Comparison of ENCODE assay signal across 19 cellular contexts in genomic region chr20:41367393-41367695, GRCh38. TPM values are rescaled to one million over a fixed set of nuclear protein-coding genes. Genes with fewer than 3 reads are reported as not detected.
DNase-seq lines count a peak whose midpoint lies in the region; ATAC-seq, FAIRE-seq and TF ChIP-seq lines count a peak whose summit lies in the region.
"Had no signal": no experiment of that assay in that cellular context is flagged by ENCODE, and none has a peak within 500 bp of the region (broad histone marks: within the 10 kb centered on the region; RNA-seq: fewer than 3 reads in every experiment).

No MANE protein-coding gene starts in this region.

- peak overlapping the region; percentile 91 for H3K4me2 ChIP-seq in GM23338

- H3K4me3 Mint-ChIP-seq in activated CD4-positive, alpha-beta T cell treated with anti-CD3 and anti-CD28 coated beads for 36 hours, result peak overlapping the region; percentile 5
- H3K4me3 Mint-ChIP-seq in GM23338 (peak overlapping the region; percentile 80), nephron (peak overlapping the region; percentile 80 to 87 (median 83))
- H3K4me3 Mint-ChIP-seq: activated CD8-positive, alpha-beta memory T cell treated with anti-CD3 and anti-CD28 coated beads, Interleukin-2, amount 10 ng/mL, durations not matched to agents 7 days and 5 days had no signal

- H4K20me1 ChIP-seq in GM23338 (replicated peaks; ENCODE audit: insufficient read depth), result no peaks in the 10 kb centered on the region

- POLR2A ChIA-PET in activated CD4-positive, alpha-beta T cell treated with anti-CD3 and anti-CD28 coated beads for 36 hours (lab: Charles Lee), result no interaction called here

- H3K36me3 ChIP-seq in GM23338 (ENCODE audit: insufficient read depth), result no peaks in the 10 kb centered on the region
- H3K36me3 ChIP-seq in bronchial epithelial cell (ENCODE audit: control insufficient read depth, insufficient read depth, low read length), result no peaks in the 10 kb centered on the region
- H3K36me3 ChIP-seq: colonic mucosa, prostate gland, SJCRH30 had no signal

- H3K4me3 ChIP-seq in GM23338, result peak overlapping the region; percentile 76
- H3K4me3 ChIP-seq in bronchial epithelial cell (ENCODE audit: low read depth, low read length), result no peak overlapping the region
- H3K4me3 ChIP-seq: colonic mucosa had no signal

- H3K9me2 ChIP-seq in GM23338 (ENCODE audit: insufficient read depth), result no peaks in the 10 kb centered on the region

- H3K27ac ChIP-seq in GM23338 (ENCODE audit: low read depth), result no peak overlapping the region
- H3K27ac ChIP-seq: colonic mucosa, epithelial cell of prostate, prostate gland, SJCRH30 had no signal

- peaks cover 5% of the 10 kb centered on the region; the same call in 1 of the 2 replicates for H3K4me1 ChIP-seq in GM23338 (ENCODE audit: insufficient read depth)
- H3K4me1 ChIP-seq: colonic mucosa, prostate gland had no signal

- no peak for DNase-seq in activated CD4-positive, alpha-beta T cell treated with anti-CD3 and anti-CD28 coated beads for 36 hours
- DNase-seq in activated CD4-positive, alpha-beta T cell treated with anti-CD3 and anti-CD28 coated beads, Interleukin-2, amount 50 U/mL, for 4 hours, result no peak
- DNase-seq in GM23338 (ENCODE audit: low spot score) (peak; percentile 45), bronchial epithelial cell (ENCODE audit: low read depth) (no peak), NCI-H187 (lab: John Stamatoyannopoulos, UW) (no peak), NCI-H1092 treated with DMSO at 0.1 percent for 48 hours (lab: John Stamatoyannopoulos, UW) (no peak), T1000 (lab: John Stamatoyannopoulos, UW) (no peak)
- DNase-seq: activated CD8-positive, alpha-beta memory T cell treated with anti-CD3 and anti-CD28 coated beads, Interleukin-2, amount 10 ng/mL, durations not matched to agents 7 days and 5 days; colonic mucosa; GDM1; Kasumi-1; NCI-H1694 treated with DMSO at 0.1 percent for 48 hours; stimulated activated CD4-positive, alpha-beta T cell treated with anti-CD3 and anti-CD28 coated beads, Interleukin-12 subunit alpha, Interleukin-12 subunit beta, amount 100 ng/mL, for 4 hours had no signal

- H3K27me3 ChIP-seq in GM23338 (ENCODE audit: insufficient read depth) (peaks cover 56% of the 10 kb centered on the region), bronchial epithelial cell (ENCODE audit: control insufficient read depth, insufficient read depth, low read length) (peaks cover 23% of the 10 kb centered on the region)
- H3K27me3 ChIP-seq: SJCRH30 had no signal

- intact Hi-C loops in activated CD4-positive, alpha-beta T cell treated with anti-CD3 and anti-CD28 coated beads for 36 hours (cut with DNase I, micrococcal nuclease), result no loop called here

- H3K27ac Mint-ChIP-seq in activated CD4-positive, alpha-beta T cell treated with anti-CD3 and anti-CD28 coated beads for 36 hours, result no peak overlapping the region
- no peak overlapping the region for H3K27ac Mint-ChIP-seq in GM23338
- H3K27ac Mint-ChIP-seq in nephron, result peak overlapping the region in 2 of 3 experiments; percentile 19 to 77
- H3K27ac Mint-ChIP-seq: activated CD8-positive, alpha-beta memory T cell treated with anti-CD3 and anti-CD28 coated beads, Interleukin-2, amount 10 ng/mL, durations not matched to agents 7 days and 5 days had no signal

- H3K36me3 Mint-ChIP-seq in activated CD4-positive, alpha-beta T cell treated with anti-CD3 and anti-CD28 coated beads for 36 hours (ENCODE audit: low read depth), result peaks cover 2% of the 10 kb centered on the region
- peaks cover 11% of the 10 kb centered on the region for H3K36me3 Mint-ChIP-seq in GM23338 (ENCODE audit: low read depth)
- H3K36me3 Mint-ChIP-seq in nephron (ENCODE audit: low read depth), result peaks cover 3% of the 10 kb centered on the region
- H3K36me3 Mint-ChIP-seq: activated CD8-positive, alpha-beta memory T cell treated with anti-CD3 and anti-CD28 coated beads, Interleukin-2, amount 10 ng/mL, durations not matched to agents 7 days and 5 days had no signal

- peaks cover 9% of the 10 kb centered on the region for H3K9me3 Mint-ChIP-seq in activated CD4-positive, alpha-beta T cell treated with anti-CD3 and anti-CD28 coated beads for 36 hours (ENCODE audit: low read depth)
- H3K9me3 Mint-ChIP-seq in GM23338, result peaks cover 17% of the 10 kb centered on the region
- peaks cover 6% of the 10 kb centered on the region for H3K9me3 Mint-ChIP-seq in nephron

- peaks cover 26% of the 10 kb centered on the region for H3K27me3 Mint-ChIP-seq in activated CD4-positive, alpha-beta T cell treated with anti-CD3 and anti-CD28 coated beads for 36 hours
- H3K27me3 Mint-ChIP-seq in GM23338 (ENCODE audit: insufficient read depth, low read depth, poor library complexity) (peaks cover 36% of the 10 kb centered on the region), nephron (ENCODE audit: low read depth) (peaks cover 47% of the 10 kb centered on the region)

- peaks cover 7% of the 10 kb centered on the region; the same call in 1 of the 2 replicates for H3F3A ChIP-seq in GM23338 (replicated peaks; ENCODE audit: low read depth)

- peaks cover 10% of the 10 kb centered on the region for H3K4me1 Mint-ChIP-seq in activated CD4-positive, alpha-beta T cell treated with anti-CD3 and anti-CD28 coated beads for 36 hours
- H3K4me1 Mint-ChIP-seq in GM23338 (peaks cover 11% of the 10 kb centered on the region), nephron (peaks cover 18% of the 10 kb centered on the region)
- H3K4me1 Mint-ChIP-seq: activated CD8-positive, alpha-beta memory T cell treated with anti-CD3 and anti-CD28 coated beads, Interleukin-2, amount 10 ng/mL, durations not matched to agents 7 days and 5 days had no signal

- no peak for TF ChIP-seq CTCF in GM23338 (conservative IDR thresholded peaks at IDR 0.05; ENCODE audit: low read depth in 2 of 2)
- no peak for TF ChIP-seq CTCF in bronchial epithelial cell (IDR thresholded peaks at IDR 0.05; ENCODE audit: insufficient read depth, low read length, severe bottlenecking)
- no peak for TF ChIP-seq CTCF in nephron (IDR thresholded peaks at IDR 0.05; ENCODE audit: unreplicated experiment in 3 of 3)

- no peaks in the 10 kb centered on the region for H3K79me2 ChIP-seq in GM23338 (replicated peaks; ENCODE audit: insufficient read depth)

- FAIRE-seq in bronchial epithelial cell (lab: Jason Lieb, UNC), result peak; percentile 18
- FAIRE-seq: A204.1, keratinocyte had no signal

- peak overlapping the region; percentile 98 for H2AFZ ChIP-seq in GM23338

- CTCF ChIA-PET in activated CD4-positive, alpha-beta T cell treated with anti-CD3 and anti-CD28 coated beads for 36 hours (lab: Charles Lee), result interaction anchor here (0.7 kb wide), 1 partner anchor 45 kb away, joined by 3 read pairs; no protein-coding TSS in a partner anchor

- ATAC-seq in activated CD4-positive, alpha-beta T cell treated with anti-CD3 and anti-CD28 coated beads for 36 hours, result no peak
- peak; percentile 49 for ATAC-seq in GM23338
- ATAC-seq: activated CD8-positive, alpha-beta memory T cell treated with anti-CD3 and anti-CD28 coated beads, Interleukin-2, amount 10 ng/mL, durations not matched to agents 7 days and 5 days had no signal

TF ChIP-seq in GM23338, 12 proteins besides CTCF, POLR2A, EP300 and RAD21 (continues in another document):
- TF ChIP-seq ZNF114 (CRISPR knock-in tag; IDR thresholded peaks at IDR 0.05) (no peak), ETS1 (IDR thresholded peaks at IDR 0.05) (no peak), JUNB (IDR thresholded peaks at IDR 0.05; ENCODE audit: unreplicated experiment) (no peak), CREB1 (CRISPR knock-in tag; IDR thresholded peaks at IDR 0.05; ENCODE audit: low read depth) (no peak), EZH2phosphoT487 (IDR thresholded peaks at IDR 0.05; ENCODE audit: unreplicated experiment) (no peak), ZNF331 (CRISPR knock-in tag; IDR thresholded peaks at IDR 0.05; ENCODE audit: low read depth) (no peak), STAT1 (IDR thresholded peaks at IDR 0.05; ENCODE audit: unreplicated experiment) (no peak), EZH2 (IDR thresholded peaks at IDR 0.05; ENCODE audit: low read depth, unreplicated experiment) (no peak), NANOG (IDR thresholded peaks at IDR 0.05; ENCODE audit: borderline replicate concordance) (no peak)

RNA-seq across cellular contexts. Expression of gene EMILIN3, which starts 0.7 kb away (rescaled TPM):
- total RNA-seq in activated CD4-positive, alpha-beta T cell treated with anti-CD3 and anti-CD28 coated beads for 36 hours, result under 1 TPM; 0.05 to 0.16 TPM
- total RNA-seq in GM23338 (2014; rRNA removed; shearing (Covaris generic)), result 6.3 and 6.6 TPM in 2 replicates
- polyA plus RNA-seq in GM23338 (2016; fragmentation: Nextera tagmentation; extraction: Ambion mirVana), result 0.53 and 0.56 TPM in 2 replicates
- not detected in 2 replicates for total RNA-seq in bronchial epithelial cell
- total RNA-seq: activated CD8-positive, alpha-beta memory T cell treated with anti-CD3 and anti-CD28 coated beads, Interleukin-2, amount 10 ng/mL, durations not matched to agents 7 days and 5 days had no signal
- polyA plus RNA-seq: keratinocyte had no signal

RNA-seq across cellular contexts. Expression of gene LPIN3, which starts 26.7 kb away (rescaled TPM):
- total RNA-seq in activated CD4-positive, alpha-beta T cell treated with anti-CD3 and anti-CD28 coated beads for 36 hours, result 1 to 10 TPM; 4.0 TPM
- total RNA-seq in GM23338 (2014; rRNA removed; shearing (Covaris generic)), result 8.4 and 9.7 TPM in 2 replicates
- polyA plus RNA-seq in GM23338 (2016; fragmentation: Nextera tagmentation; extraction: Ambion mirVana), result 6.1 and 6.5 TPM in 2 replicates
- total RNA-seq in bronchial epithelial cell, result 3.9 and 10.0 TPM in 2 replicates

RNA-seq across cellular contexts. Expression of gene ZHX3, which starts 49.8 kb away (rescaled TPM):
- 10 to 100 TPM; 12.8 to 15.4 TPM for total RNA-seq in activated CD4-positive, alpha-beta T cell treated with anti-CD3 and anti-CD28 coated beads for 36 hours
- 2.8 and 5.3 TPM in 2 replicates for total RNA-seq in GM23338 (2014; rRNA removed; shearing (Covaris generic))
- 1.7 and 4.4 TPM in 2 replicates for polyA plus RNA-seq in GM23338 (2016; fragmentation: Nextera tagmentation; extraction: Ambion mirVana)
- total RNA-seq in bronchial epithelial cell, result 5.8 and 14.5 TPM in 2 replicates

Comparison
In these comparisons a context has a peak if more than half of its experiments do, and no peak if none do; other contexts are left out.
1. H3K27ac Mint-ChIP-seq: peak in nephron (2 of 3); none in activated CD4-positive, alpha-beta T cell treated with anti-CD3 and anti-CD28 coated beads for 36 hours (single experiment) and GM23338 (single experiment).
2. H3K4me3 Mint-ChIP-seq: peak in every context shown above with its lines; median percentile 83 in nephron; 80 in GM23338; 5 in activated CD4-positive, alpha-beta T cell treated with anti-CD3 and anti-CD28 coated beads for 36 hours.